8 cellular contexts compared by ENCODE assay signal in genomic region chr14:103538291-103539055, GRCh38. TPM values are rescaled to one million over a fixed set of nuclear protein-coding genes. Genes with fewer than 3 reads are reported as not detected.
A peak's percentile ranks its signal among the peaks of the same experiment; 100 is the strongest.
DNase-seq lines count a peak whose midpoint lies in the region; ATAC-seq and TF ChIP-seq lines count a peak whose summit lies in the region.
"Had no signal": no experiment of that assay in that cellular context is flagged by ENCODE, and none has a peak within 500 bp of the region (broad histone marks: within the 10 kb centered on the region; RNA-seq: fewer than 3 reads in every experiment).

No MANE protein-coding gene starts in this region.

- H3K9me2 ChIP-seq in PC-3 (replicated peaks; ENCODE audit: low read length) = no peaks in the 10 kb centered on the region

- no peak for ATAC-seq in PC-3
- no peak for ATAC-seq in GM19035 (IDR thresholded peaks at IDR 0.05; ENCODE audit: unreplicated experiment)
- no peak for ATAC-seq in HG03469 (IDR thresholded peaks at IDR 0.05; ENCODE audit: unreplicated experiment)
- ATAC-seq: left lung had no signal

- H3K4me1 ChIP-seq in PC-3 (ENCODE audit: insufficient read depth, low read length) (peaks cover 47% of the 10 kb centered on the region), esophagus squamous epithelium (peaks cover 45 to 88% (median 68%) of the 10 kb centered on the region in 3 donors), skeletal muscle tissue (ENCODE audit: control insufficient read depth in 3 of 3, insufficient read depth in 3 of 3, low read length in 3 of 3) (peaks cover 46 to 57% (median 53%) of the 10 kb centered on the region in 3 donors)

- H3K4me3 ChIP-seq in PC-3 (ENCODE audit: low read length) = no peak overlapping the region
- no peak overlapping the region for H3K4me3 ChIP-seq in esophagus squamous epithelium
- H3K4me3 ChIP-seq in skeletal muscle tissue (ENCODE audit: low read length in 3 of 3) = peak overlapping the region in 1 of 3 donors; percentile 22
- H3K4me3 ChIP-seq: left lung had no signal

- no peak overlapping the region for H3K9ac ChIP-seq in PC-3 (ENCODE audit: low read length)
- peak overlapping the region; percentile 43 to 79 (median 62) for H3K9ac ChIP-seq in skeletal muscle tissue (ENCODE audit: low read depth in 1 of 3, low read length in 3 of 3)
- H3K9ac ChIP-seq: KMS-11 had no signal

- WGBS in esophagus squamous epithelium, 2 donors = 34 to 66% methylated on average over 4 to 6 of the region's 30 CpGs

- H3K27me3 ChIP-seq in PC-3 (ENCODE audit: low read length) = no peaks in the 10 kb centered on the region
- H3K27me3 ChIP-seq in esophagus squamous epithelium = no peaks in the 10 kb centered on the region
- H3K27me3 ChIP-seq in skeletal muscle tissue (ENCODE audit: control insufficient read depth in 3 of 3, insufficient read depth in 3 of 3, low read length in 3 of 3) = no peaks in the 10 kb centered on the region

- BruUV-seq in PC-3 (replicated peaks; lab: Mats Ljungman, UMichigan) = no TSS peak

- H2AFZ ChIP-seq in PC-3 (ENCODE audit: low read length) = no peak overlapping the region

- POLR2A ChIA-PET in PC-3 (lab: Charles Lee; ENCODE audit: unreplicated experiment) = interaction anchor here (0.5 to 0.6 kb wide), 2 partner anchors 96 to 119 kb away, joined by 3 read pairs; no protein-coding TSS in a partner anchor

- no peak overlapping the region for H3K4me2 ChIP-seq in PC-3 (ENCODE audit: low read length)
- H3K4me2 ChIP-seq: KMS-11 had no signal

- no peak for TF ChIP-seq CTCF in PC-3 (conservative IDR thresholded peaks at IDR 0.05; ENCODE audit: low read depth, low read length)
- no peak for TF ChIP-seq CTCF in esophagus squamous epithelium (IDR thresholded peaks at IDR 0.05)

- TF ChIP-seq POLR2A in esophagus squamous epithelium (IDR thresholded peaks at IDR 0.05) = no peak

- H3F3A ChIP-seq in PC-3 (ENCODE audit: low read length, unreplicated experiment) = no peaks in the 10 kb centered on the region

- DNase-seq in PC-3 (no peak), esophagus squamous epithelium (lab: John Stamatoyannopoulos, UW) (no peak), SIG-M5 treated with dmso at 0.1 percent for 504 hours (lab: John Stamatoyannopoulos, UW; ENCODE audit: unreplicated experiment) (no peak)

- H3K9me3 ChIP-seq in PC-3 (ENCODE audit: low read length) (no peaks in the 10 kb centered on the region), esophagus squamous epithelium (no peaks in the 10 kb centered on the region), skeletal muscle tissue (ENCODE audit: control insufficient read depth in 3 of 3, low read length in 3 of 3) (no peaks in the 10 kb centered on the region)
- H3K9me3 ChIP-seq: left lung had no signal

- no peaks in the 10 kb centered on the region for H4K20me1 ChIP-seq in PC-3 (ENCODE audit: low read length)

- no peaks in the 10 kb centered on the region for H3K79me2 ChIP-seq in PC-3 (ENCODE audit: low read length)

- CTCF ChIA-PET in PC-3 (lab: Charles Lee) = no interaction called here

- no peaks in the 10 kb centered on the region; the same call in 1 of the 2 replicates for H3K36me3 ChIP-seq in PC-3 (ENCODE audit: low read depth, low read length)
- peaks cover 0 to 24% (median 4%) of the 10 kb centered on the region in 3 donors for H3K36me3 ChIP-seq in esophagus squamous epithelium
- H3K36me3 ChIP-seq in skeletal muscle tissue (ENCODE audit: control insufficient read depth in 3 of 3, insufficient read depth in 3 of 3, low read length in 3 of 3) = peaks cover 0 to 5% (median 3%) of the 10 kb centered on the region in 3 donors

- H3K27ac ChIP-seq in PC-3 (ENCODE audit: low read length) (peak overlapping the region; percentile 96; the same call in 1 of the 2 replicates), esophagus squamous epithelium (peak overlapping the region; percentile 46 to 87 (median 75)), skeletal muscle tissue (ENCODE audit: low read depth, low read length) (peak overlapping the region; percentile 84)
- H3K27ac ChIP-seq: KMS-11 had no signal

- intact Hi-C loops in PC-3 (cut with micrococcal nuclease) (no loop called here), esophagus squamous epithelium (cut with DNase I) (no loop called here)

RNA-seq across cellular contexts. Expression of gene TRMT61A, which starts 9.5 kb away (rescaled TPM):
- total RNA-seq in PC-3 (2014; rRNA removed) = 51.2 and 72.9 TPM in 2 replicates
- total RNA-seq in esophagus squamous epithelium = 10 to 100 TPM in 2 of 4 donors, 1 to 10 TPM in 2; 7.7 to 20.6 (median 9.9) TPM
- total RNA-seq in skeletal muscle tissue = 4.7 TPM

RNA-seq across cellular contexts. Expression of gene CKB, which starts 15.8 kb away (rescaled TPM):
- total RNA-seq in PC-3 (2014; rRNA removed) = 299 and 324 TPM in 2 replicates
- total RNA-seq in esophagus squamous epithelium = 100 to 1,000 TPM in 1 of 4 donors, 10 to 100 TPM in 3; 27.2 to 204 (median 37.6) TPM
- total RNA-seq in skeletal muscle tissue = 64.7 TPM

RNA-seq across cellular contexts. Expression of gene BAG5, which starts 24.0 kb away (rescaled TPM):
- total RNA-seq in PC-3 (2014; rRNA removed) (28.1 and 33.0 TPM in 2 replicates), esophagus squamous epithelium (10 to 100 TPM; 24.8 to 32.4 (median 28.5) TPM), skeletal muscle tissue (16.7 TPM)

RNA-seq across cellular contexts. Expression of gene COA8, which starts 24.3 kb away (rescaled TPM):
- total RNA-seq in PC-3 (2014; rRNA removed) (52.7 and 62.3 TPM in 2 replicates), esophagus squamous epithelium (10 to 100 TPM; 18.2 to 28.7 (median 22.7) TPM), skeletal muscle tissue (28.2 TPM)
